8 cellular contexts compared by ENCODE assay signal in genomic region chr11:6927030-6927617, GRCh38. TPM values are rescaled to one million over a fixed set of nuclear protein-coding genes. Genes with fewer than 3 reads are reported as not detected.
DNase-seq lines count a peak whose midpoint lies in the region; TF ChIP-seq lines count a peak whose summit lies in the region.

No MANE protein-coding gene starts in this region.

- no peaks in the 10 kb centered on the region for H3K36me3 Mint-ChIP-seq in dendritic cell treated with granulocyte-macrophage colony-stimulating factor and Interleukin-4, amounts not matched to agents 40 ng/mL and 50 ng/mL, for 4 days (ENCODE audit: low read depth)
- H3K36me3 Mint-ChIP-seq in neural progenitor cell = peaks cover 2% of the 10 kb centered on the region

- H3K79me2 ChIP-seq in neural progenitor cell (ENCODE audit: low read depth) = peaks cover 19% of the 10 kb centered on the region

- no peaks in the 10 kb centered on the region for H3K9me3 Mint-ChIP-seq in dendritic cell treated with granulocyte-macrophage colony-stimulating factor and Interleukin-4, amounts not matched to agents 40 ng/mL and 50 ng/mL, for 4 days
- H3K9me3 Mint-ChIP-seq in neural progenitor cell = no peaks in the 10 kb centered on the region

- H3K4me3 Mint-ChIP-seq in dendritic cell treated with granulocyte-macrophage colony-stimulating factor and Interleukin-4, amounts not matched to agents 40 ng/mL and 50 ng/mL, for 4 days = peak overlapping the region; percentile 80
- H3K4me3 Mint-ChIP-seq in neural progenitor cell = peak overlapping the region; percentile 96

- no peak for TF ChIP-seq CTCF in neural progenitor cell (IDR thresholded peaks at IDR 0.05)

- H3K4me2 ChIP-seq in neural progenitor cell = peak overlapping the region; percentile 94

- H4K20me1 ChIP-seq in neural progenitor cell (ENCODE audit: low read depth) = no peaks in the 10 kb centered on the region

- no peak overlapping the region for H3K27ac ChIP-seq in neural progenitor cell

- H3F3A ChIP-seq in neural progenitor cell (ENCODE audit: low read depth) = peaks cover 21% of the 10 kb centered on the region

- in situ Hi-C loops in HAP-1 (cut with MboI; ENCODE audit: low sequenced_read_pairs) = no loop called here

- peaks cover 18% of the 10 kb centered on the region for H3K4me1 Mint-ChIP-seq in dendritic cell treated with granulocyte-macrophage colony-stimulating factor and Interleukin-4, amounts not matched to agents 40 ng/mL and 50 ng/mL, for 4 days (ENCODE audit: low read depth)
- H3K4me1 Mint-ChIP-seq in neural progenitor cell = peaks cover 14% of the 10 kb centered on the region

- no peak overlapping the region for H3K27ac Mint-ChIP-seq in dendritic cell treated with granulocyte-macrophage colony-stimulating factor and Interleukin-4, amounts not matched to agents 40 ng/mL and 50 ng/mL, for 4 days
- H3K27ac Mint-ChIP-seq in neural progenitor cell = no peak overlapping the region

- DNase-seq in NCI-H82 (lab: John Stamatoyannopoulos, UW) (peak; percentile 5), NCI-H82 treated with DMSO at 0.1 percent for 48 hours (lab: John Stamatoyannopoulos, UW; ENCODE audit: unreplicated experiment) (no peak), HAP-1 (ENCODE audit: low spot score in 2 of 2) (no peak), NCI-H1105 (lab: John Stamatoyannopoulos, UW) (peak; percentile 68), neural progenitor cell (ENCODE audit: low spot score) (no peak), iPS-NIHi7 (ENCODE audit: extremely low spot score) (no peak), SHP77 (lab: John Stamatoyannopoulos, UW) (no peak)

- no peaks in the 10 kb centered on the region for H3K27me3 ChIP-seq in HAP-1 (ENCODE audit: low read depth)
- H3K27me3 ChIP-seq in neural progenitor cell = no peaks in the 10 kb centered on the region

- H2AFZ ChIP-seq in neural progenitor cell (replicated peaks) = peak overlapping the region; percentile 95

- H3K9me3 ChIP-seq in HAP-1 (no peaks in the 10 kb centered on the region), neural progenitor cell (ENCODE audit: low read depth) (no peaks in the 10 kb centered on the region)

- intact Hi-C loops in dendritic cell treated with granulocyte-macrophage colony-stimulating factor and Interleukin-4, amounts not matched to agents 40 ng/mL and 50 ng/mL, for 4 days (cut with micrococcal nuclease) = no loop called here

- H3K27me3 Mint-ChIP-seq in dendritic cell treated with granulocyte-macrophage colony-stimulating factor and Interleukin-4, amounts not matched to agents 40 ng/mL and 50 ng/mL, for 4 days = peaks cover 27% of the 10 kb centered on the region
- no peaks in the 10 kb centered on the region for H3K27me3 Mint-ChIP-seq in neural progenitor cell (ENCODE audit: insufficient read depth, low read depth)

- H3K36me3 ChIP-seq in HAP-1 (replicated peaks) (0 out of 2 replicates have a peak, but pooled peaks cover 3% of the 10 kb centered on the region), neural progenitor cell (no peaks in the 10 kb centered on the region)

- peak overlapping the region; percentile 71 for H3K4me3 ChIP-seq in HAP-1
- peak overlapping the region; percentile 65 for H3K4me3 ChIP-seq in neural progenitor cell

- no peak overlapping the region for H3K9ac ChIP-seq in neural progenitor cell

- H3K4me1 ChIP-seq in HAP-1 = peaks cover 10% of the 10 kb centered on the region
- peaks cover 15% of the 10 kb centered on the region for H3K4me1 ChIP-seq in neural progenitor cell

RNA-seq across cellular contexts. Expression of gene ZNF215, which starts 0.9 kb away (rescaled TPM):
- 14.8 and 20.1 TPM in 2 replicates for total RNA-seq in neural progenitor cell (ENCODE audit: low replicate concordance)

RNA-seq across cellular contexts. Expression of gene OR2D3, which starts 6.3 kb away (rescaled TPM):
- total RNA-seq in neural progenitor cell (ENCODE audit: low replicate concordance) = not detected in 2 replicates

RNA-seq across cellular contexts. Expression of gene OR2D2, which starts 34.8 kb away (rescaled TPM):
- 0.56 TPM in 1 of 2 replicates, not detected in the other for total RNA-seq in neural progenitor cell (ENCODE audit: low replicate concordance)

RNA-seq across cellular contexts. Expression of gene OR10A4, which starts 50.7 kb away (rescaled TPM):
- total RNA-seq in neural progenitor cell (ENCODE audit: low replicate concordance) = not detected in 2 replicates

Comparison
In these comparisons a context has a peak if more than half of its experiments do, and no peak if none do; other contexts are left out.
1. DNase-seq: peak in NCI-H82 (single experiment) and NCI-H1105 (single experiment); none in NCI-H82 treated with DMSO at 0.1 percent for 48 hours (single experiment), HAP-1 (0 of 2), neural progenitor cell (single experiment), iPS-NIHi7 (single experiment) and SHP77 (0 of 2).